8 cellular contexts compared by ENCODE assay signal in genomic region chr6:13427838-13428527, GRCh38. TPM values are rescaled to one million over a fixed set of nuclear protein-coding genes. Genes with fewer than 3 reads are reported as not detected.
A peak's percentile ranks its signal among the peaks of the same experiment; 100 is the strongest.
DNase-seq lines count a peak whose midpoint lies in the region; ATAC-seq and TF ChIP-seq lines count a peak whose summit lies in the region.

No MANE protein-coding gene starts in this region.

- H3K4me2 ChIP-seq in GM23248 (ENCODE audit: unreplicated experiment): no peak overlapping the region

- peak; percentile 35 for TF ChIP-seq CTCF in CD14-positive monocyte (IDR thresholded peaks at IDR 0.05)

- no peaks in the 10 kb centered on the region for H3K27me3 ChIP-seq in GM23248 (replicated peaks; ENCODE audit: insufficient read depth)

- intact Hi-C loops in CD14-positive monocyte (cut with micrococcal nuclease): no loop called here

- ATAC-seq in GM19452 (IDR thresholded peaks at IDR 0.05; ENCODE audit: unreplicated experiment) (peak; percentile 62), HG03521 (IDR thresholded peaks at IDR 0.05; ENCODE audit: unreplicated experiment) (peak; percentile 67)

- DNase-seq in CD14-positive monocyte (ENCODE audit: low spot score) (peak; percentile 77), iPS-NIHi11 (ENCODE audit: low spot score) (peak; percentile 32), COLO829 (ENCODE audit: low spot score) (no peak), GM23248 (no peak)
- DNase-seq in activated CD8-positive, alpha-beta memory T cell treated with anti-CD3 and anti-CD28 coated beads for 48 hours (ENCODE audit: low read depth in 2 of 3, low spot score in 2 of 3): peak; percentile 42 to 71 (median 52)
- DNase-seq in stimulated activated CD8-positive, alpha-beta memory T cell treated with anti-CD3 and anti-CD28 coated beads, Interleukin-4, amount 100 ng/mL, for 1 hour (ENCODE audit: low read depth in 2 of 2, low spot score in 1 of 2): peak; percentile 54 to 56

- H3K4me1 Mint-ChIP-seq in CD14-positive monocyte: peaks cover 34% of the 10 kb centered on the region

- H3K36me3 ChIP-seq in GM23248 (ENCODE audit: low read depth): no peaks in the 10 kb centered on the region

- 0 out of 2 replicates have a peak, but pooled peaks cover 5% of the 10 kb centered on the region for H3K4me1 ChIP-seq in GM23248 (ENCODE audit: insufficient read depth)

- no peaks in the 10 kb centered on the region for H4K20me1 ChIP-seq in GM23248 (ENCODE audit: insufficient read depth)

- in situ Hi-C loops in GM23248 (cut with MboI): no loop called here

- WGBS in GM23248 (ENCODE audit: low coverage in 1 of 2, low lambda C conversion rate in 2 of 2, missing lambda C conversion rate in 2 of 2), 2 experiments: 94 to 98% methylated on average over 19 to 24 of the region's 24 CpGs

- H3F3A ChIP-seq in GM23248 (ENCODE audit: insufficient read depth): no peaks in the 10 kb centered on the region

- H3K27me3 Mint-ChIP-seq in CD14-positive monocyte (ENCODE audit: low read depth in 3 of 3): peaks cover 2 to 7% (median 7%) of the 10 kb centered on the region in 3 donors

- H3K9me3 Mint-ChIP-seq in CD14-positive monocyte: no peaks in the 10 kb centered on the region

- H3K36me3 Mint-ChIP-seq in CD14-positive monocyte: peaks cover 5 to 17% of the 10 kb centered on the region in 2 donors

- no peaks in the 10 kb centered on the region for H3K9me3 ChIP-seq in GM23248 (ENCODE audit: low read depth)

- no peak overlapping the region for H3K27ac ChIP-seq in GM23248

- H3K9me2 ChIP-seq in GM23248 (ENCODE audit: insufficient read depth): no peaks in the 10 kb centered on the region

- no peak overlapping the region for H2AFZ ChIP-seq in GM23248

- H3K4me3 ChIP-seq in GM23248: no peak overlapping the region

- peak overlapping the region; percentile 57 to 90 (median 76) for H3K27ac Mint-ChIP-seq in CD14-positive monocyte

- H3K9ac ChIP-seq in GM23248: no peak overlapping the region

- H3K79me2 ChIP-seq in GM23248 (ENCODE audit: insufficient read depth): no peaks in the 10 kb centered on the region

- H3K4me3 Mint-ChIP-seq in CD14-positive monocyte: peak overlapping the region; percentile 69 to 87

RNA-seq across cellular contexts. Expression of gene GFOD1, which starts 59.4 kb away (rescaled TPM):
- 1 to 10 TPM; 2.4 TPM for polyA plus RNA-seq in CD14-positive monocyte
- total RNA-seq in GM23248 (2014; rRNA removed; shearing (Covaris generic)): 0.97 and 1.6 TPM in 2 replicates
- polyA plus RNA-seq in GM23248 (2016; fragmentation: Nextera tagmentation; extraction: Ambion mirVana): 0.74 and 0.84 TPM in 2 replicates

Comparison
In these comparisons a context has a peak if more than half of its experiments do, and no peak if none do; other contexts are left out.
1. DNase-seq: peak in CD14-positive monocyte (single experiment), activated CD8-positive, alpha-beta memory T cell treated with anti-CD3 and anti-CD28 coated beads for 48 hours (3 of 3), iPS-NIHi11 (single experiment) and stimulated activated CD8-positive, alpha-beta memory T cell treated with anti-CD3 and anti-CD28 coated beads, Interleukin-4, amount 100 ng/mL, for 1 hour (2 of 2); none in COLO829 (single experiment) and GM23248 (single experiment).